Comparison of ENCODE assay signal across 2 cellular contexts in the genomic region with DNA sequence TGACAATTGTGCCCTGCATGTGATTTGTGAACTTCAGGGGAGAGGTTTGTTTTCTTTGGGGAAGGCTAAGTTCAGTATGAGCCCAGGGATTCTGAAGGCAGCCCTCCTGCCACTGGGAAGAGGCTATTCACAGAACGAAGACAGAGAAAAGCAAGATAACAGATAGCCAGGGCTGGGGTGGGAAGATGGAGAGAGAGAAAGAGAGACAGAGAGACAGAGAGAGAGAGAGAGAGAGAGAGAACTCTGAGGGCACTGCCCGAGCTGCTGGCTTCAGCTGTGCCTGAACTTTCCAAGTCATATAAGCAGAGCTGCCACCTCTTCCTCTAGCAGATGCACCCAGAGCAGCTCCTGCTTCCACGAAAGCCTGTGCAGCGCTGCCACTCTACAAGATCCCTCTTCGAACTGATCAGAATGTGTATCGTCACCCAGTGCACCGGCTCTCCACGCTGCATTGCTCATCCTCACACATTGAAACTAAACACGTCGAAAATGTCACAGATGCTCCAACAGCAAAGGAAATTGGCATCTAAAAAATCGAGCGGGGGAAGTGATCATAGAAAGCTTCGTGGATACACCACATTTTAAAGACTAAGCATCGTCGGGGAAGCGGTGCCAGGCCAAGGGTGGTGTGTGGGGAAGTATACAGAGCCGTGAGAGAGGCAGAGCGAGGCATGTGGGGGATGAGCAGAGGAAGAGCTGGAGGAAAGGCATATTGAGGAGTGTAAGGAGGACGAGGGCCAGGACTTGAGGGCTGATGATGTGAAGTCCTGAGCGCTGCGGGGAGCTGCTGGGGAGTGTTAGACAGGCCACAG.
TF ChIP-seq lines count a peak whose summit lies in the region.

No MANE protein-coding gene starts in this region.

TF ChIP-seq in HEK293, 187 proteins besides CTCF, POLR2A, EP300 and RAD21 (continued from another document):
- TF ChIP-seq, protein P1, sequence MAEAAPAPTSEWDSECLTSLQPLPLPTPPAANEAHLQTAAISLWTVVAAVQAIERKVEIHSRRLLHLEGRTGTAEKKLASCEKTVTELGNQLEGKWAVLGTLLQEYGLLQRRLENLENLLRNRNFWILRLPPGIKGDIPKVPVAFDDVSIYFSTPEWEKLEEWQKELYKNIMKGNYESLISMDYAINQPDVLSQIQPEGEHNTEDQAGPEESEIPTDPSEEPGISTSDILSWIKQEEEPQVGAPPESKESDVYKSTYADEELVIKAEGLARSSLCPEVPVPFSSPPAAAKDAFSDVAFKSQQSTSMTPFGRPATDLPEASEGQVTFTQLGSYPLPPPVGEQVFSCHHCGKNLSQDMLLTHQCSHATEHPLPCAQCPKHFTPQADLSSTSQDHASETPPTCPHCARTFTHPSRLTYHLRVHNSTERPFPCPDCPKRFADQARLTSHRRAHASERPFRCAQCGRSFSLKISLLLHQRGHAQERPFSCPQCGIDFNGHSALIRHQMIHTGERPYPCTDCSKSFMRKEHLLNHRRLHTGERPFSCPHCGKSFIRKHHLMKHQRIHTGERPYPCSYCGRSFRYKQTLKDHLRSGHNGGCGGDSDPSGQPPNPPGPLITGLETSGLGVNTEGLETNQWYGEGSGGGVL (tag by site-specific recombination; IDR thresholded peaks at IDR 0.05): no peak
- TF ChIP-seq ZNF596 (tag by site-specific recombination; IDR thresholded peaks at IDR 0.05) (peak; percentile 52; the same call in 1 of the 2 replicates), SCRT2 (tag by site-specific recombination; IDR thresholded peaks at IDR 0.05) (no peak), ZNF48 (tag by site-specific recombination; IDR thresholded peaks at IDR 0.05) (no peak), ZNF623 (tag by site-specific recombination; IDR thresholded peaks at IDR 0.05) (no peak)

TF ChIP-seq in H1, 55 proteins besides CTCF, POLR2A, EP300 and RAD21 (continued from another document):
- TF ChIP-seq KDM4A (IDR thresholded peaks at IDR 0.05; ENCODE audit: low read depth, low read length, severe bottlenecking) (no peak), SRF (IDR thresholded peaks at IDR 0.05; ENCODE audit: low read depth, low read length) (no peak), SIX5 (IDR thresholded peaks at IDR 0.05; ENCODE audit: low read depth, low read length) (no peak), SUZ12 (IDR thresholded peaks at IDR 0.05; ENCODE audit: low read length) (no peak), TCF12 (IDR thresholded peaks at IDR 0.05; ENCODE audit: low read depth, low read length) (no peak), ASH2L (IDR thresholded peaks at IDR 0.05; ENCODE audit: low read length) (no peak), CHD2 (IDR thresholded peaks at IDR 0.05; ENCODE audit: low read length) (no peak), YY1 (IDR thresholded peaks at IDR 0.05; ENCODE audit: low read depth, low read length) (no peak)
